Comparison of ENCODE assay signal across 1 cellular context in the genomic region with DNA sequence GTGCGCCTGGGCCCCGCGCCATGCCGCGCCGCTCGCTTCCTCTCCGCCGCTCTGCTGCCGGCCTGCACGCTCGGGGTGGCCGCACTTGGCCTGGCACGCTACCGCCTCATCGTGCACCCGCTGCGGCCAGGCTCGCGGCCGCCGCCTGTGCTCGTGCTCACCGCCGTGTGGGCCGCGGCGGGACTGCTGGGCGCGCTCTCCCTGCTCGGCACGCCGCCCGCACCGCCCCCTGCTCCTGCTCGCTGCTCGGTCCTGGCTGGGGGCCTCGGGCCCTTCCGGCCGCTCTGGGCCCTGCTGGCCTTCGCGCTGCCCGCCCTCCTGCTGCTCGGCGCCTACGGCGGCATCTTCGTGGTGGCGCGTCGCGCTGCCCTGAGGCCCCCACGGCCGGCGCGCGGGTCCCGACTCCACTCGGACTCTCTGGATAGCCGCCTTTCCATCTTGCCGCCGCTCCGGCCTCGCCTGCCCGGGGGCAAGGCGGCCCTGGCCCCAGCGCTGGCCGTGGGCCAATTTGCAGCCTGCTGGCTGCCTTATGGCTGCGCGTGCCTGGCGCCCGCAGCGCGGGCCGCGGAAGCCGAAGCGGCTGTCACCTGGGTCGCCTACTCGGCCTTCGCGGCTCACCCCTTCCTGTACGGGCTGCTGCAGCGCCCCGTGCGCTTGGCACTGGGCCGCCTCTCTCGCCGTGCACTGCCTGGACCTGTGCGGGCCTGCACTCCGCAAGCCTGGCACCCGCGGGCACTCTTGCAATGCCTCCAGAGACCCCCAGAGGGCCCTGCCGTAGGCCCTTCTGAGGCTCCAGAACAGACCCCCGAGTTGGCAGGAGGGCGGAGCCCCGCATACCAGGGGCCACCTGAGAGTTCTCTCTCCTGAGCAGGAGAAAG.
TF ChIP-seq lines count a peak whose summit lies in the region.

No MANE protein-coding gene starts in this region.

TF ChIP-seq in GM12878, 131 proteins besides CTCF, POLR2A, EP300 and RAD21:
- no peak for TF ChIP-seq SMC3 (IDR thresholded peaks at IDR 0.05; ENCODE audit: borderline replicate concordance, low read length)
- TF ChIP-seq IKZF1 (conservative IDR thresholded peaks at IDR 0.05) = 0 out of 2 replicates have a peak, but pooled peaks have one; percentile 15
- peak in 1 of 2 experiments; percentile 28; a peak in 1 of 4 replicates for TF ChIP-seq BHLHE40 (IDR thresholded peaks at IDR 0.05; ENCODE audit: borderline replicate concordance in 1 of 2, low read depth in 2 of 2, low read length in 1 of 2)
- TF ChIP-seq HDAC6 (IDR thresholded peaks at IDR 0.05; ENCODE audit: unreplicated experiment) = peak; percentile 44
